ENCODE assay signal across 19 cellular contexts in the genomic region with DNA sequence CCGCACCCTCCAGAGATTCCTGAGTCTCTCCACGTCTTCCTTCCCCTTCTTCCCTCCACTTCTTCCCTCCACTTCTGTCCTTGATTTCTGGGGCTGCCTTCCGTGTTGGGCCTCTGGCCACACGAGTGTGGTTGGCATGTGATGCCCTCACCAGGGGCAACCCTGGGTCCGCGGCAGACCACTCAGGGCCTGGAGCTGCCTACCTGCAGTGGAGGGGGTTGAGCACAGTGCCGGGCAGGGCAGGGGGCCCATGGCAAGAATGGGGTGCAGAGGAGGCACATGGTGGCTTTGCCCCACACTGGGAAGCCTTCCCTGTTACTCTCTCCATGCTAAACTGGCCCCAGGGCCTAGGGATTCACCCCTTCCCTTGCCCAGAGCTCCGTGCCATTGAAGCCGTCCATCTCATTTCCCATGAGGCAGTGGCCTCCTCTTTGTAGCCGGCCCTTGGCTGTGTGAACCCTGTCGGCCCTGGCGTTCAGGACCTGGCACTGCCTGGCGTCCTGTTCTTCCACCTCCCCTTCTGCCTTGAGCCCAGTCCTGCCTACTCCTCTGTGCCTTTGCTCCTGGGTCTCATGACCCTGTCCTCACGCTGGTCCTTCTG.
"Had no signal": no experiment of that assay in that cellular context is flagged by ENCODE, and none has a peak within 500 bp of the region (broad histone marks: within the 10 kb centered on the region; RNA-seq: fewer than 3 reads in every experiment).

No MANE protein-coding gene starts in this region.

- DNase-seq: activated CD4-positive, alpha-beta T cell treated with anti-CD3 and anti-CD28 coated beads, Interleukin-2, amount 50 U/mL, for 48 hours; activated CD8-positive, alpha-beta memory T cell treated with anti-CD3 and anti-CD28 coated beads, Interleukin-2, amount 50 U/mL, for 48 hours; activated effector memory CD4-positive, alpha-beta T cell treated with Interleukin-2 at 50 U/mL for 16 hours; activated naive CD4-positive, alpha-beta T cell treated with anti-CD3 and anti-CD28 coated beads, Interleukin-2, amount 10 ng/mL, durations not matched to agents 7 days and 5 days; activated naive CD8-positive, alpha-beta T cell treated with anti-CD3 and anti-CD28 coated beads, Interleukin-2, amount 50 U/mL, for 24 hours; activated T-cell treated with anti-CD3 and anti-CD28 coated beads, Interleukin-2, amount 50 U/mL, for 72 hours; effector CD8-positive, alpha-beta T cell; foreskin keratinocyte; kidney; lower lobe of right lung; naive B cell; stimulated activated CD4-positive, alpha-beta T cell treated with anti-CD3 and anti-CD28 coated beads, Interleukin-4, amount 100 ng/mL, for 1 hour; stomach; T1000; transverse colon; uterus had no signal

- FAIRE-seq: kidney had no signal

- H3K27me3 Mint-ChIP-seq: activated naive CD4-positive, alpha-beta T cell treated with anti-CD3 and anti-CD28 coated beads, Interleukin-2, amount 10 ng/mL, durations not matched to agents 7 days and 5 days; activated naive CD8-positive, alpha-beta T cell treated with anti-CD3 and anti-CD28 coated beads, Interleukin-2, amount 50 U/mL, for 24 hours; naive B cell had no signal

- H3K27ac Mint-ChIP-seq: activated naive CD4-positive, alpha-beta T cell treated with anti-CD3 and anti-CD28 coated beads, Interleukin-2, amount 10 ng/mL, durations not matched to agents 7 days and 5 days; activated naive CD8-positive, alpha-beta T cell treated with anti-CD3 and anti-CD28 coated beads, Interleukin-2, amount 50 U/mL, for 24 hours; activated T-cell treated with anti-CD3 and anti-CD28 coated beads, Interleukin-2, amount 50 U/mL, for 72 hours; T-helper 1 cell treated with Interleukin-12 subunit alpha and Interleukin-12 subunit beta and Interleukin-4 antibody, amounts not matched to agents 30 μg/mL and 1 μg/mL, for 36 hours; WTC11 had no signal

- H3K36me3 ChIP-seq: uterus had no signal

- H3K4me1 Mint-ChIP-seq: WTC11 had no signal

- H3K4me1 ChIP-seq: foreskin keratinocyte, lower lobe of right lung, stomach, transverse colon, uterus had no signal

- ATAC-seq: activated naive CD8-positive, alpha-beta T cell treated with anti-CD3 and anti-CD28 coated beads, Interleukin-2, amount 50 U/mL, for 24 hours; activated T-cell treated with anti-CD3 and anti-CD28 coated beads, Interleukin-2, amount 50 U/mL, for 72 hours; foreskin keratinocyte; left lobe of liver; lower lobe of right lung; WTC11 had no signal

- H3K4me3 ChIP-seq: lower lobe of right lung, stomach, transverse colon, uterus had no signal

- H3K9me3 Mint-ChIP-seq: activated naive CD4-positive, alpha-beta T cell treated with anti-CD3 and anti-CD28 coated beads, Interleukin-2, amount 10 ng/mL, durations not matched to agents 7 days and 5 days; activated naive CD8-positive, alpha-beta T cell treated with anti-CD3 and anti-CD28 coated beads, Interleukin-2, amount 50 U/mL, for 24 hours; activated T-cell treated with anti-CD3 and anti-CD28 coated beads, Interleukin-2, amount 50 U/mL, for 72 hours; naive B cell; T-helper 1 cell treated with Interleukin-12 subunit alpha and Interleukin-12 subunit beta and Interleukin-4 antibody, amounts not matched to agents 30 μg/mL and 1 μg/mL, for 36 hours; WTC11 had no signal

- H3K9me3 ChIP-seq: lower lobe of right lung, stomach, transverse colon, uterus had no signal

- H3K27ac ChIP-seq: foreskin keratinocyte, lower lobe of right lung, stomach, transverse colon, uterus had no signal

- H3K27me3 ChIP-seq: foreskin keratinocyte, stomach, transverse colon, uterus had no signal

- H3K4me3 Mint-ChIP-seq: activated naive CD4-positive, alpha-beta T cell treated with anti-CD3 and anti-CD28 coated beads, Interleukin-2, amount 10 ng/mL, durations not matched to agents 7 days and 5 days; activated naive CD8-positive, alpha-beta T cell treated with anti-CD3 and anti-CD28 coated beads, Interleukin-2, amount 50 U/mL, for 24 hours; activated T-cell treated with anti-CD3 and anti-CD28 coated beads, Interleukin-2, amount 50 U/mL, for 72 hours; T-helper 1 cell treated with Interleukin-12 subunit alpha and Interleukin-12 subunit beta and Interleukin-4 antibody, amounts not matched to agents 30 μg/mL and 1 μg/mL, for 36 hours; WTC11 had no signal
